In genomic region chr14:100285913-100286400, GRCh38 we compare ENCODE assay signal across 8 cellular contexts. TPM values are rescaled to one million over a fixed set of nuclear protein-coding genes. Genes with fewer than 3 reads are reported as not detected.
DNase-seq lines count a peak whose midpoint lies in the region; ATAC-seq, FAIRE-seq and TF ChIP-seq lines count a peak whose summit lies in the region.

No MANE protein-coding gene starts in this region.

- H3K4me3 Mint-ChIP-seq in activated T-cell treated with anti-CD3 and anti-CD28 coated beads, Interleukin-2, amount 50 U/mL, for 72 hours: peak overlapping the region; percentile 83 to 88

- no peak for TF ChIP-seq POLR2A in right lobe of liver (IDR thresholded peaks at IDR 0.05)

- no peak for FAIRE-seq in D721Med (lab: Jason Lieb, UNC)

- H3K9me3 ChIP-seq in adipocyte (ENCODE audit: control insufficient read depth, low read length): no peaks in the 10 kb centered on the region
- H3K9me3 ChIP-seq in right lobe of liver: no peaks in the 10 kb centered on the region
- no peaks in the 10 kb centered on the region for H3K9me3 ChIP-seq in tibial artery

- intact Hi-C loops in right lobe of liver (cut with DNase I) (no loop called here), tibial artery (cut with DNase I; ENCODE audit: low total_unique reads) (no loop called here)

- H3K36me3 ChIP-seq in adipocyte (ENCODE audit: control insufficient read depth, insufficient read depth, low read length, severe bottlenecking): no peaks in the 10 kb centered on the region
- no peaks in the 10 kb centered on the region for H3K36me3 ChIP-seq in right lobe of liver
- peaks cover 0 to 15% (median 1%) of the 10 kb centered on the region in 3 donors for H3K36me3 ChIP-seq in tibial artery

- H3K4me3 ChIP-seq in adipocyte (ENCODE audit: low read length) (peak overlapping the region; percentile 78), right lobe of liver (peak overlapping the region; percentile 70 to 89 (median 79)), tibial artery (peak overlapping the region; percentile 73 to 92)

- ATAC-seq in activated T-cell treated with anti-CD3 and anti-CD28 coated beads, Interleukin-2, amount 50 U/mL, for 72 hours (replicated peaks in 1 of 2): no peak
- ATAC-seq in right lobe of liver (peak in 1 of 4 donors; percentile 4), HG02571 (IDR thresholded peaks at IDR 0.05; ENCODE audit: unreplicated experiment) (no peak)

- 17% methylated on average over 5 of the region's 13 CpGs for WGBS in right lobe of liver (ENCODE audit: insufficient coverage, low coverage, low lambda C conversion rate, missing lambda C conversion rate)

- TF ChIP-seq CTCF in right lobe of liver (IDR thresholded peaks at IDR 0.05) (peak in 1 of 4 donors; percentile 2), tibial artery (IDR thresholded peaks at IDR 0.05) (no peak), D721Med (IDR thresholded peaks at IDR 0.05; ENCODE audit: insufficient read depth, missing control alignments) (no peak)

- H3K27ac Mint-ChIP-seq in activated T-cell treated with anti-CD3 and anti-CD28 coated beads, Interleukin-2, amount 50 U/mL, for 72 hours: peak overlapping the region; percentile 82

- H3K4me1 Mint-ChIP-seq in activated T-cell treated with anti-CD3 and anti-CD28 coated beads, Interleukin-2, amount 50 U/mL, for 72 hours (ENCODE audit: low read depth): peaks cover 12% of the 10 kb centered on the region

- no peaks in the 10 kb centered on the region for H3K9me3 Mint-ChIP-seq in activated T-cell treated with anti-CD3 and anti-CD28 coated beads, Interleukin-2, amount 50 U/mL, for 72 hours

- no peak for DNase-seq in activated T-cell treated with anti-CD3 and anti-CD28 coated beads, Interleukin-2, amount 50 U/mL, for 72 hours
- no peak for DNase-seq in activated T-cell treated with anti-CD3 and anti-CD28 coated beads for 4 hours
- no peak for DNase-seq in adipocyte (ENCODE audit: low read depth)
- DNase-seq in right lobe of liver: no peak
- no peak for DNase-seq in tibial artery
- no peak for DNase-seq in D721Med (ENCODE audit: insufficient read length, low spot score)
- no peak for DNase-seq in kidney glomerular epithelial cell (lab: John Stamatoyannopoulos, UW)

- H3K27me3 ChIP-seq in adipocyte (replicated peaks; ENCODE audit: control insufficient read depth, insufficient read depth, low read length) (no peaks in the 10 kb centered on the region), right lobe of liver (no peaks in the 10 kb centered on the region), tibial artery (no peaks in the 10 kb centered on the region)

- H3K4me1 ChIP-seq in adipocyte (ENCODE audit: control insufficient read depth, insufficient read depth, low read length) (peaks cover 48% of the 10 kb centered on the region), right lobe of liver (peaks cover 0 to 4% (median 0%) of the 10 kb centered on the region in 4 donors), tibial artery (peaks cover 0 to 41% (median 11%) of the 10 kb centered on the region in 4 donors)

- H3K36me3 Mint-ChIP-seq in activated T-cell treated with anti-CD3 and anti-CD28 coated beads, Interleukin-2, amount 50 U/mL, for 72 hours (ENCODE audit: insufficient read depth in 2 of 2): no peaks in the 10 kb centered on the region

- H3K27ac ChIP-seq in right lobe of liver: peak overlapping the region; percentile 84 to 90 (median 89)
- H3K27ac ChIP-seq in tibial artery: peak overlapping the region; percentile 86 to 95

- H3K9ac ChIP-seq in adipocyte (ENCODE audit: low read length): peak overlapping the region; percentile 85

- no peaks in the 10 kb centered on the region for H3K27me3 Mint-ChIP-seq in activated T-cell treated with anti-CD3 and anti-CD28 coated beads, Interleukin-2, amount 50 U/mL, for 72 hours (ENCODE audit: low read depth)

RNA-seq across cellular contexts. Expression of gene SLC25A29, which starts 20.3 kb away (rescaled TPM):
- 10 to 100 TPM; 22.7 to 47.2 TPM for total RNA-seq in activated T-cell treated with anti-CD3 and anti-CD28 coated beads, Interleukin-2, amount 50 U/mL, for 72 hours
- total RNA-seq in right lobe of liver: 10 to 100 TPM; 14.1 to 30.3 (median 18.2) TPM

RNA-seq across cellular contexts. Expression of gene SLC25A47, which starts 37.2 kb away (rescaled TPM):
- not detected for total RNA-seq in activated T-cell treated with anti-CD3 and anti-CD28 coated beads, Interleukin-2, amount 50 U/mL, for 72 hours
- total RNA-seq in right lobe of liver: 100 to 1,000 TPM in 4 of 6 experiments, 10 to 100 TPM in 2; 74.8 to 378 (median 229) TPM

RNA-seq across cellular contexts. Expression of gene YY1, which starts 47.0 kb away (rescaled TPM):
- total RNA-seq in activated T-cell treated with anti-CD3 and anti-CD28 coated beads, Interleukin-2, amount 50 U/mL, for 72 hours: 10 to 100 TPM; 93.0 to 99.8 TPM
- total RNA-seq in right lobe of liver: 10 to 100 TPM; 24.4 to 52.5 (median 36.1) TPM

Comparison
In these comparisons a context has a peak if more than half of its experiments do, and no peak if none do; other contexts are left out.
1. RNA of gene SLC25A47, which starts 37.2 kb away (total RNA-seq): 74.8 to 378 TPM in right lobe of liver; not detected in activated T-cell treated with anti-CD3 and anti-CD28 coated beads, Interleukin-2, amount 50 U/mL, for 72 hours; every median in the first group is over 10 times any median in the second.
2. Peak in every context shown above with its lines, with median percentiles within 50 percentile points of each other: H3K4me3 ChIP-seq.